8 cellular contexts compared by ENCODE assay signal in the genomic region with DNA sequence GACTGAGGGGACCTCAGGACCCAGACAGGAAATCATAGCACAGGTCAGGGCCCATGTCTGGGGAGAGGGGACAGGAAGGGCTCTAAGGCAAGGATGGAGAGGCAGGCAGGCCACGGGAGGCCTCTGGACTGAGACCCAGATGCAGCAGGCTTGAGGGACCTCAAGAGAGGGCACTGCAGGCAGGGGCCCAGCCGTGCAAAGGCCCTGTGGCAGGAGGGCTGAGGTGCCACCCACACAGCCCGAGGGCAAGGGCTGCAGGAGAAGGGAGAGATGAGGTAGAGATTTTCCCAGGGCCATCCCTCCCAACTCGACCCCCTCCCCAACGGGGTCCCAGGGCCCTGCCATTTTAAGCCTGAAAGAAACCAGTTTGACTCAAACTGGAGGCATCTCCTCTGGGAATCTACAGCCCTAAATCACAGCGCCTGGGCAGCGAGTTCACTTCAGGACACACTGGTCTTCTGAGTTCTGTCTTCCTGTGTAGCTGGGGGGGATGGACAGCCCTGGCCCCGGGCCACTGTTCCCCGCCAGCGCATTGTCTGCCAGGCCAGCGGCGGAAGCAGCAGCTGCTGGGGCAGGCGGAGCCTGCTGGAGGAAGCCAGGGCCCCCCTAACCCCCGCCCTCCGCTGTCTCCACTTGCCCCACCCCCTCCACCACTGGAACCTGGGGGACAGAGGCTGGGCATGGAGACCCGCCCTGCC. TPM values are rescaled to one million over a fixed set of nuclear protein-coding genes. Genes with fewer than 3 reads are reported as not detected.
DNase-seq lines count a peak whose midpoint lies in the region; ATAC-seq and TF ChIP-seq lines count a peak whose summit lies in the region.

No MANE protein-coding gene starts in this region.

- H3K9ac ChIP-seq in SK-N-SH: peak overlapping the region; percentile 67; the same call in 1 of the 2 replicates

- H3K9me3 ChIP-seq in SK-N-SH (no peaks in the 10 kb centered on the region), esophagus squamous epithelium (no peaks in the 10 kb centered on the region)

- no peak for ATAC-seq in HG03571 (IDR thresholded peaks at IDR 0.05; ENCODE audit: unreplicated experiment)

- DNase-seq in AG04449 (ENCODE audit: low read depth, low spot score) (peak; percentile 80), HS-27A (ENCODE audit: low read depth) (peak; percentile 63), SK-N-SH (no peak), esophagus squamous epithelium (lab: John Stamatoyannopoulos, UW) (no peak), myocyte (ENCODE audit: low read depth) (peak; percentile 98)
- DNase-seq in activated CD4-positive, alpha-beta T cell treated with anti-CD3 and anti-CD28 coated beads for 48 hours: no peak
- no peak for DNase-seq in activated CD4-positive, alpha-beta T cell treated with anti-CD3 and anti-CD28 coated beads, Interleukin-2, amount 50 U/mL, for 48 hours

- CTCF ChIA-PET in AG04449 (lab: Yijun Ruan, JAX): interaction anchor here (0.7 to 5.8 kb wide), 18 partner anchors 10 to 544 kb away, joined by 3 to 155 read pairs (median 8); no protein-coding TSS in a partner anchor
- CTCF ChIA-PET in SK-N-SH (lab: Yijun Ruan, JAX): interaction anchor here (0.6 to 6.5 kb wide), 14 partner anchors 10 to 545 kb away, joined by 3 to 108 read pairs (median 5); no protein-coding TSS in a partner anchor

- H3K9me2 ChIP-seq in SK-N-SH: no peaks in the 10 kb centered on the region

- intact Hi-C loops in esophagus squamous epithelium (cut with DNase I): loop anchor here (5.0 kb wide), 1 partner anchor 120 kb away; no protein-coding TSS in a partner anchor

- H3K27me3 ChIP-seq in SK-N-SH (ENCODE audit: insufficient read depth) (no peaks in the 10 kb centered on the region), esophagus squamous epithelium (no peaks in the 10 kb centered on the region)

- TF ChIP-seq POLR2A in esophagus squamous epithelium (IDR thresholded peaks at IDR 0.05): no peak

- TF ChIP-seq CTCF in AG04449 (IDR thresholded peaks at IDR 0.05; ENCODE audit: insufficient read depth, low read length, missing control alignments): no peak
- TF ChIP-seq CTCF in SK-N-SH (IDR thresholded peaks at IDR 0.05): no peak
- no peak for TF ChIP-seq CTCF in esophagus squamous epithelium (IDR thresholded peaks at IDR 0.05)

- TF ChIP-seq RAD21 in SK-N-SH (IDR thresholded peaks at IDR 0.05; ENCODE audit: low read length): no peak

- 83% methylated on average over 1 of the region's 16 CpGs for WGBS in SK-N-SH (ENCODE audit: low lambda C conversion rate)
- 20 to 23% methylated on average over 5 to 9 of the region's 16 CpGs for WGBS in esophagus squamous epithelium, 2 donors

- H3K4me3 ChIP-seq in AG04449 (ENCODE audit: low read depth, low read length): no peak overlapping the region; the same call in 1 of the 2 replicates
- H3K4me3 ChIP-seq in SK-N-SH (ENCODE audit: low read depth in 2 of 2, low read length in 1 of 2): peak overlapping the region in 1 of 2 experiments; percentile 26; a peak in 1 of 4 replicates
- H3K4me3 ChIP-seq in esophagus squamous epithelium: peak overlapping the region in 1 of 4 donors; percentile 26

- H3F3A ChIP-seq in SK-N-SH (replicated peaks; ENCODE audit: insufficient read depth): peaks cover 11% of the 10 kb centered on the region

- H3K4me2 ChIP-seq in SK-N-SH: peak overlapping the region; percentile 87

- H3K79me2 ChIP-seq in SK-N-SH (ENCODE audit: insufficient read depth): peaks cover 24% of the 10 kb centered on the region

- H4K20me1 ChIP-seq in SK-N-SH (ENCODE audit: insufficient read depth): no peaks in the 10 kb centered on the region

- H3K4me1 ChIP-seq in SK-N-SH (ENCODE audit: control insufficient read depth in 1 of 2, insufficient read depth in 2 of 2, low read depth in 1 of 2, low read length in 1 of 2) (peaks cover 30 to 63% of the 10 kb centered on the region in 2 experiments), esophagus squamous epithelium (peaks cover 32 to 74% (median 54%) of the 10 kb centered on the region in 3 donors)

- POLR2A ChIA-PET in AG04449 (lab: Yijun Ruan, JAX): interaction anchor here (0.7 to 3.0 kb wide), 8 partner anchors 9 to 253 kb away, joined by 3 to 21 read pairs (median 5); partner anchors contain the start of gene CDPF1
- POLR2A ChIA-PET in SK-N-SH (lab: Yijun Ruan, JAX): interaction anchor here (0.5 to 2.7 kb wide), 10 partner anchors 9 to 118 kb away, joined by 3 to 13 read pairs (median 6); no protein-coding TSS in a partner anchor

- H2AFZ ChIP-seq in SK-N-SH (ENCODE audit: low read depth): no peak overlapping the region

- peak in 1 of 2 experiments; percentile 79; a peak in 3 of 4 replicates for TF ChIP-seq EP300 in SK-N-SH (IDR thresholded peaks at IDR 0.05; ENCODE audit: borderline replicate concordance in 1 of 2, low read depth in 1 of 2, low read length in 1 of 2)

- H3K27ac ChIP-seq in SK-N-SH (ENCODE audit: low read depth in 2 of 2, low read length in 1 of 2) (peak overlapping the region; percentile 96 to 97), esophagus squamous epithelium (peak overlapping the region; percentile 63 to 85 (median 80))

- no peaks in the 10 kb centered on the region for H3K36me3 ChIP-seq in SK-N-SH (replicated peaks in 1 of 2; ENCODE audit: control insufficient read depth in 1 of 2, insufficient read depth in 2 of 2, low read length in 1 of 2)
- no peaks in the 10 kb centered on the region for H3K36me3 ChIP-seq in esophagus squamous epithelium

TF ChIP-seq in SK-N-SH, 30 proteins besides CTCF, POLR2A, EP300 and RAD21 (continues in another document):
- TF ChIP-seq NFIC (IDR thresholded peaks at IDR 0.05; ENCODE audit: borderline replicate concordance) (peak; percentile 97), FOSL2 (IDR thresholded peaks at IDR 0.05; ENCODE audit: borderline replicate concordance, low read depth) (no peak), MAX (IDR thresholded peaks at IDR 0.05; ENCODE audit: low read depth) (peak; percentile 47; the same call in 1 of the 2 replicates), RXRA (IDR thresholded peaks at IDR 0.05; ENCODE audit: borderline replicate concordance, low read depth) (peak; percentile 99; the same call in 1 of the 2 replicates), NRF1 (IDR thresholded peaks at IDR 0.05; ENCODE audit: low read depth, low read length) (no peak), MEF2A (IDR thresholded peaks at IDR 0.05; ENCODE audit: borderline replicate concordance, low read depth) (no peak), PBX3 (IDR thresholded peaks at IDR 0.05) (peak; percentile 86), RFX5 (IDR thresholded peaks at IDR 0.05; ENCODE audit: low read length) (no peak), GABPA (IDR thresholded peaks at IDR 0.05; ENCODE audit: low read depth) (peak; percentile 56; the same call in 1 of the 2 replicates), POLR2AphosphoS5 (IDR thresholded peaks at IDR 0.05; ENCODE audit: low read depth, low read length) (peak; percentile 71; the same call in 1 of the 2 replicates), REST (IDR thresholded peaks at IDR 0.05; ENCODE audit: low read depth, low read length) (peak; percentile 6; the same call in 1 of the 2 replicates), USF2 (IDR thresholded peaks at IDR 0.05; ENCODE audit: borderline replicate concordance, low read depth, low read length) (no peak)

RNA-seq across cellular contexts. Expression of gene WNT7B, which starts 20.3 kb away (rescaled TPM):
- polyA plus RNA-seq in SK-N-SH (2012; rRNA removed): 0.13 TPM in 1 of 2 replicates, not detected in the other
- 0.01 and 0.20 TPM in 2 replicates for polyA plus RNA-seq in SK-N-SH (2012; cell fraction: cytosol; rRNA removed)
- 0.08 TPM in 2 replicates for polyA plus RNA-seq in SK-N-SH (2012; cell fraction: nucleus; rRNA removed)
- total RNA-seq in esophagus squamous epithelium (10 to 100 TPM; 10.6 to 27.0 (median 16.1) TPM), myocyte (not detected in 2 replicates)
- not detected for polyA plus RNA-seq in myocyte (2012)

Comparison
In these comparisons a context has a peak if more than half of its experiments do, and no peak if none do; other contexts are left out.
1. DNase-seq: peak in AG04449 (single experiment), HS-27A (single experiment) and myocyte (single experiment); none in SK-N-SH (single experiment), esophagus squamous epithelium (single experiment), activated CD4-positive, alpha-beta T cell treated with anti-CD3 and anti-CD28 coated beads for 48 hours (single experiment) and activated CD4-positive, alpha-beta T cell treated with anti-CD3 and anti-CD28 coated beads, Interleukin-2, amount 50 U/mL, for 48 hours (0 of 2).
2. RNA of gene WNT7B, which starts 20.3 kb away (total RNA-seq): 10.6 to 27.0 TPM in esophagus squamous epithelium; not detected in myocyte; every median in the first group is over 10 times any median in the second.